In the genomic region with DNA sequence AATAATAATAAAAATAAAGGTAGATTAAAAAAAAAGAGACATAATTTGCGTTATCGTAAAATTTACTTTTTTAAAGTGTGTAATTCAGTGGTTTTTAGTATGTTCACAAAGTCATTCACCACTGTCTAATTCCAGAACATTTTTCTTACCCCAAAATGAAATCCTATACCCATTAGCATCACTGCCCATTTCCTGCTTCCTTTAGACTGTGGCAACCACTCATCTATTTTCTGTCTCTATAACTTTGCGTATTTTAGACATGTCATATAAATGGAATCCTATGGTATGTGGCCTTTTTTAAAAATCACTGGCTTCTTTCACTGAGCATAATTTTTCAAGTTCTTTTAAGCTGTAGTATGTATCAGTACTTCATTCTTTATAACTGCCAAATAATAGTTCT, we compare ENCODE assay signal across 19 cellular contexts.
"Had no signal": no experiment of that assay in that cellular context is flagged by ENCODE, and none has a peak within 500 bp of the region (broad histone marks: within the 10 kb centered on the region; RNA-seq: fewer than 3 reads in every experiment).

No MANE protein-coding gene starts in this region.

- DNase-seq: activated CD4-positive, alpha-beta T cell treated with anti-CD3 and anti-CD28 coated beads, Interleukin-2, amount 10 ng/mL, durations not matched to agents 7 days and 5 days; activated CD8-positive, alpha-beta T cell treated with anti-CD3 and anti-CD28 coated beads, Interleukin-2, amount 10 ng/mL, durations not matched to agents 7 days and 5 days; activated naive CD4-positive, alpha-beta T cell treated with anti-CD3 and anti-CD28 coated beads for 36 hours; activated T-cell treated with anti-CD3 and anti-CD28 coated beads, Interleukin-2, amount 50 U/mL, for 24 hours; anterior cingulate cortex; effector memory CD8-positive, alpha-beta T cell; esophagus squamous epithelium; gastrocnemius medialis; head of caudate nucleus; kidney; occipital lobe; retina; stimulated activated CD4-positive, alpha-beta T cell treated with anti-CD3 and anti-CD28 coated beads, Interleukin-2, amount 100 ng/mL, for 24 hours; stimulated activated naive CD8-positive, alpha-beta T cell treated with anti-CD3 and anti-CD28 coated beads, Interleukin-15, Interleukin-2, amounts not matched to agents 100 U/mL and 50 U/mL, for 24 hours; transverse colon had no signal

- H3K4me1 ChIP-seq: breast epithelium had no signal

- H3K36me3 ChIP-seq: breast epithelium, esophagus squamous epithelium, gastrocnemius medialis, transverse colon, vagina had no signal

- ATAC-seq: activated CD8-positive, alpha-beta T cell treated with anti-CD3 and anti-CD28 coated beads, Interleukin-2, amount 10 ng/mL, durations not matched to agents 7 days and 5 days; effector memory CD8-positive, alpha-beta T cell; gastrocnemius medialis; left lobe of liver; stimulated activated naive CD8-positive, alpha-beta T cell treated with anti-CD3 and anti-CD28 coated beads, Interleukin-15, Interleukin-2, amounts not matched to agents 100 U/mL and 50 U/mL, for 24 hours had no signal

- H3K27ac ChIP-seq: breast epithelium, esophagus squamous epithelium, gastrocnemius medialis, transverse colon, vagina had no signal

- H3K4me3 ChIP-seq: breast epithelium, esophagus squamous epithelium, gastrocnemius medialis, lung, transverse colon, vagina had no signal

- H3K9me3 ChIP-seq: breast epithelium, esophagus squamous epithelium, gastrocnemius medialis, transverse colon, vagina had no signal

- H3K27me3 ChIP-seq: breast epithelium, esophagus squamous epithelium, gastrocnemius medialis, transverse colon, vagina had no signal
